1 cellular context compared by ENCODE assay signal in genomic region chr15:68315495-68316007, GRCh38.
TF ChIP-seq lines count a peak whose summit lies in the region.

No MANE protein-coding gene starts in this region.

TF ChIP-seq in H1, 55 proteins besides CTCF, POLR2A, EP300 and RAD21 (continued from another document):
- TF ChIP-seq, protein P1, sequence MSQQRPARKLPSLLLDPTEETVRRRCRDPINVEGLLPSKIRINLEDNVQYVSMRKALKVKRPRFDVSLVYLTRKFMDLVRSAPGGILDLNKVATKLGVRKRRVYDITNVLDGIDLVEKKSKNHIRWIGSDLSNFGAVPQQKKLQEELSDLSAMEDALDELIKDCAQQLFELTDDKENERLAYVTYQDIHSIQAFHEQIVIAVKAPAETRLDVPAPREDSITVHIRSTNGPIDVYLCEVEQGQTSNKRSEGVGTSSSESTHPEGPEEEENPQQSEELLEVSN (IDR thresholded peaks at IDR 0.05), result 0 out of 2 replicates have a peak, but pooled peaks have one; percentile 11
